Comparison of ENCODE assay signal across 18 cellular contexts in genomic region chr14:79708426-79708825, GRCh38.
DNase-seq lines count a peak whose midpoint lies in the region; ATAC-seq and TF ChIP-seq lines count a peak whose summit lies in the region.
"Had no signal": no experiment of that assay in that cellular context is flagged by ENCODE, and none has a peak within 500 bp of the region (broad histone marks: within the 10 kb centered on the region; RNA-seq: fewer than 3 reads in every experiment).

No MANE protein-coding gene starts in this region.

- H3F3A ChIP-seq in SK-N-SH (replicated peaks; ENCODE audit: insufficient read depth) (peaks cover 3% of the 10 kb centered on the region), neural cell (ENCODE audit: insufficient read depth, low read length, poor library complexity, severe bottlenecking) (peaks cover 12% of the 10 kb centered on the region)

- no peak overlapping the region for H2AFZ ChIP-seq in SK-N-SH (ENCODE audit: low read depth)
- no peak overlapping the region for H2AFZ ChIP-seq in neural cell (ENCODE audit: low read depth, low read length)

- WGBS in SK-N-SH (ENCODE audit: low lambda C conversion rate) = 37% methylated on average over 3 of the region's 3 CpGs

- DNase-seq in SK-N-SH = no peak
- DNase-seq in SJSA1 (ENCODE audit: low read depth in 1 of 2, low spot score in 2 of 2) = no peak
- no peak for DNase-seq in NOMO-1 treated with DMSO at 0.1 percent for 48 hours (lab: John Stamatoyannopoulos, UW; ENCODE audit: unreplicated experiment)
- DNase-seq: CD8-positive, alpha-beta T cell; DMS 273 treated with DMSO at 0.1 percent for 48 hours; DND-41; GOT3; H7; HFFc6 had no signal

- POLR2A ChIA-PET in SK-N-SH (lab: Yijun Ruan, JAX) = no interaction called here

- H3K9me3 ChIP-seq in SK-N-SH (no peaks in the 10 kb centered on the region), SJSA1 (replicated peaks) (no peaks in the 10 kb centered on the region), neural cell (ENCODE audit: low read length) (no peaks in the 10 kb centered on the region)
- H3K9me3 ChIP-seq: BLaER1 had no signal

- H3K4me1 ChIP-seq in SK-N-SH (ENCODE audit: control insufficient read depth in 1 of 2, insufficient read depth in 2 of 2, low read depth in 1 of 2, low read length in 1 of 2) (no peaks in the 10 kb centered on the region), SJSA1 (replicated peaks) (peaks cover 43% of the 10 kb centered on the region)
- H3K4me1 ChIP-seq: BLaER1 had no signal

- H3K27ac ChIP-seq in SK-N-SH (ENCODE audit: low read depth in 2 of 2, low read length in 1 of 2) (no peak overlapping the region), SJSA1 (peak overlapping the region; percentile 12; the same call in 1 of the 2 replicates), neural cell (ENCODE audit: low read length) (peak overlapping the region; percentile 69)
- H3K27ac ChIP-seq: 22Rv1, BLaER1 had no signal

- CTCF ChIA-PET in SK-N-SH (lab: Yijun Ruan, JAX) = no interaction called here

- peak overlapping the region; percentile 21; the same call in 1 of the 2 replicates for H3K4me2 ChIP-seq in SK-N-SH
- H3K4me2 ChIP-seq in neural cell (ENCODE audit: low read length) = peak overlapping the region; percentile 63
- H3K4me2 ChIP-seq: BLaER1 had no signal

- no peaks in the 10 kb centered on the region for H3K36me3 ChIP-seq in SK-N-SH (replicated peaks in 1 of 2; ENCODE audit: control insufficient read depth in 1 of 2, insufficient read depth in 2 of 2, low read length in 1 of 2)
- H3K36me3 ChIP-seq in SJSA1 = no peaks in the 10 kb centered on the region
- peaks cover 4% of the 10 kb centered on the region for H3K36me3 ChIP-seq in neural cell (ENCODE audit: insufficient read depth, low read length)
- H3K36me3 ChIP-seq: BLaER1 had no signal

- H3K4me3 ChIP-seq in SK-N-SH (ENCODE audit: low read depth in 2 of 2, low read length in 1 of 2) (no peak overlapping the region), SJSA1 (no peak overlapping the region), neural cell (ENCODE audit: low read length) (peak overlapping the region; percentile 28)
- H3K4me3 ChIP-seq: BLaER1, GM12878, K562 had no signal

- H4K20me1 ChIP-seq in SK-N-SH (ENCODE audit: insufficient read depth) = no peaks in the 10 kb centered on the region
- H4K20me1 ChIP-seq in neural cell (ENCODE audit: insufficient read depth) = no peaks in the 10 kb centered on the region
- H4K20me1 ChIP-seq: BLaER1 had no signal

- H3K9me2 ChIP-seq in SK-N-SH (no peaks in the 10 kb centered on the region; the same call in 1 of the 2 replicates), neural cell (ENCODE audit: insufficient read depth, low read length) (no peaks in the 10 kb centered on the region)

- no peaks in the 10 kb centered on the region for H3K27me3 ChIP-seq in SK-N-SH (ENCODE audit: insufficient read depth)
- no peaks in the 10 kb centered on the region for H3K27me3 ChIP-seq in SJSA1 (replicated peaks)
- no peaks in the 10 kb centered on the region for H3K27me3 ChIP-seq in neural cell (ENCODE audit: insufficient read depth, low read depth, low read length)
- H3K27me3 ChIP-seq: BLaER1 had no signal

- TF ChIP-seq CTCF in SK-N-SH (IDR thresholded peaks at IDR 0.05) (no peak), neural cell (IDR thresholded peaks at IDR 0.05; ENCODE audit: poor library complexity, severe bottlenecking) (no peak)

- H3K9ac ChIP-seq in SK-N-SH = no peak overlapping the region
- peak overlapping the region; percentile 7 for H3K9ac ChIP-seq in neural cell (ENCODE audit: low read length)
- H3K9ac ChIP-seq: BLaER1 had no signal

- TF ChIP-seq EP300 in SK-N-SH (IDR thresholded peaks at IDR 0.05; ENCODE audit: borderline replicate concordance in 1 of 2, low read depth in 1 of 2, low read length in 1 of 2) = no peak
- peak; percentile 55 for TF ChIP-seq EP300 in neural cell (conservative IDR thresholded peaks at IDR 0.05; ENCODE audit: poor library complexity, severe bottlenecking)

- H3K79me2 ChIP-seq in SK-N-SH (ENCODE audit: insufficient read depth) (no peaks in the 10 kb centered on the region), neural cell (replicated peaks; ENCODE audit: insufficient read depth, low read length) (no peaks in the 10 kb centered on the region)

- TF ChIP-seq RAD21 in SK-N-SH (IDR thresholded peaks at IDR 0.05; ENCODE audit: low read length) = no peak
- TF ChIP-seq RAD21 in neural cell (conservative IDR thresholded peaks at IDR 0.05) = no peak

- ATAC-seq in SK-N-SH treated with all-trans-retinoic acid at 6 μM for 48 hours (no peak), HG03521 (IDR thresholded peaks at IDR 0.05; ENCODE audit: unreplicated experiment) (no peak), GM19035 (IDR thresholded peaks at IDR 0.05; ENCODE audit: unreplicated experiment) (no peak)
- ATAC-seq: CD8-positive, alpha-beta T cell; GM12878; HCT116; K562 had no signal

TF ChIP-seq in SK-N-SH, 30 proteins besides CTCF, POLR2A, EP300 and RAD21 (continues in another document):
- TF ChIP-seq, protein P1, sequence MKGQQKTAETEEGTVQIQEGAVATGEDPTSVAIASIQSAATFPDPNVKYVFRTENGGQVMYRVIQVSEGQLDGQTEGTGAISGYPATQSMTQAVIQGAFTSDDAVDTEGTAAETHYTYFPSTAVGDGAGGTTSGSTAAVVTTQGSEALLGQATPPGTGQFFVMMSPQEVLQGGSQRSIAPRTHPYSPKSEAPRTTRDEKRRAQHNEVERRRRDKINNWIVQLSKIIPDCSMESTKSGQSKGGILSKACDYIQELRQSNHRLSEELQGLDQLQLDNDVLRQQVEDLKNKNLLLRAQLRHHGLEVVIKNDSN (IDR thresholded peaks at IDR 0.05; ENCODE audit: borderline replicate concordance, low read depth) = no peak
- TF ChIP-seq RCOR1 (IDR thresholded peaks at IDR 0.05; ENCODE audit: low read length) (no peak), ELF1 (IDR thresholded peaks at IDR 0.05) (no peak), CHD2 (IDR thresholded peaks at IDR 0.05; ENCODE audit: low read length, partially characterized antibody) (no peak), FOXM1 (IDR thresholded peaks at IDR 0.05; ENCODE audit: low read depth) (no peak), FOSL2 (IDR thresholded peaks at IDR 0.05; ENCODE audit: borderline replicate concordance, low read depth) (no peak), TEAD4 (IDR thresholded peaks at IDR 0.05; ENCODE audit: borderline replicate concordance, insufficient read depth) (no peak), SIN3A (IDR thresholded peaks at IDR 0.05; ENCODE audit: borderline replicate concordance, low read depth, low read length) (no peak), POLR2AphosphoS5 (IDR thresholded peaks at IDR 0.05; ENCODE audit: low read depth, low read length) (no peak), TCF12 (IDR thresholded peaks at IDR 0.05) (no peak), FOXJ3 (CRISPR knock-in tag; IDR thresholded peaks at IDR 0.05) (no peak), GABPA (IDR thresholded peaks at IDR 0.05; ENCODE audit: low read depth) (no peak)

TF ChIP-seq in SK-N-SH treated with all-trans-retinoic acid at 6 μM for 48 hours, 23 proteins besides CTCF, POLR2A, EP300 and RAD21 (continues in another document):
- TF ChIP-seq GLIS3 (CRISPR knock-in tag; IDR thresholded peaks at IDR 0.05) (no peak), ZNF8 (CRISPR knock-in tag; IDR thresholded peaks at IDR 0.05) (no peak), ARNTL (CRISPR knock-in tag; IDR thresholded peaks at IDR 0.05; ENCODE audit: borderline replicate concordance, low read depth) (no peak), SNAI2 (CRISPR knock-in tag; IDR thresholded peaks at IDR 0.05) (no peak), ZNF70 (CRISPR knock-in tag; IDR thresholded peaks at IDR 0.05) (no peak)

TF ChIP-seq in neural cell, 6 proteins besides CTCF, POLR2A, EP300 and RAD21:
- no peak for TF ChIP-seq TAF1 (IDR thresholded peaks at IDR 0.05; ENCODE audit: low read depth)
- no peak for TF ChIP-seq POLR2AphosphoS5 (IDR thresholded peaks at IDR 0.05)
- no peak for TF ChIP-seq EZH2 (IDR thresholded peaks at IDR 0.05; ENCODE audit: borderline replicate concordance, insufficient read depth, low read length, poor library complexity, severe bottlenecking)

Comparison
In these comparisons a context has a peak if more than half of its experiments do, and no peak if none do; other contexts are left out.
1. H3K27ac ChIP-seq: peak in SJSA1 (single experiment) and neural cell (single experiment); none in SK-N-SH (0 of 2).